In genomic region chr1:203805689-203806088, GRCh38 we compare ENCODE assay signal across 2 cellular contexts.
TF ChIP-seq lines count a peak whose summit lies in the region.

No MANE protein-coding gene starts in this region.

TF ChIP-seq in HEK293, 187 proteins besides CTCF, POLR2A, EP300 and RAD21:
- TF ChIP-seq ZNF677 (tag by site-specific recombination; IDR thresholded peaks at IDR 0.05) = peak; percentile 99
- TF ChIP-seq GFI1B (tag by site-specific recombination; IDR thresholded peaks at IDR 0.05) = no peak
- TF ChIP-seq HIC1 (tag by site-specific recombination; IDR thresholded peaks at IDR 0.05) = no peak
- TF ChIP-seq ZBTB10 (tag by site-specific recombination; IDR thresholded peaks at IDR 0.05) = no peak
- no peak for TF ChIP-seq ZBTB11 (tag by site-specific recombination; conservative IDR thresholded peaks at IDR 0.05; ENCODE audit: low read depth)
- no peak for TF ChIP-seq ZNF624 (tag by site-specific recombination; IDR thresholded peaks at IDR 0.05)
- TF ChIP-seq ZNF416 (tag by site-specific recombination; IDR thresholded peaks at IDR 0.05) = no peak

TF ChIP-seq in GM12878, 131 proteins besides CTCF, POLR2A, EP300 and RAD21:
- TF ChIP-seq FOXM1 (IDR thresholded peaks at IDR 0.05; ENCODE audit: low read depth, low read length) = no peak
- no peak for TF ChIP-seq HDAC6 (IDR thresholded peaks at IDR 0.05; ENCODE audit: unreplicated experiment)
- no peak for TF ChIP-seq TCF7 (IDR thresholded peaks at IDR 0.05; ENCODE audit: borderline replicate concordance)
- no peak for TF ChIP-seq EED (IDR thresholded peaks at IDR 0.05; ENCODE audit: low read depth)
- TF ChIP-seq CREB1 (IDR thresholded peaks at IDR 0.05; ENCODE audit: low read depth) = no peak
- TF ChIP-seq PML (IDR thresholded peaks at IDR 0.05; ENCODE audit: low read length) = no peak
- no peak for TF ChIP-seq CEBPB (IDR thresholded peaks at IDR 0.05; ENCODE audit: borderline replicate concordance in 1 of 2, low read depth in 2 of 2, low read length in 2 of 2)
- no peak for TF ChIP-seq NFXL1 (IDR thresholded peaks at IDR 0.05; ENCODE audit: borderline replicate concordance)
- no peak for TF ChIP-seq NFYA (IDR thresholded peaks at IDR 0.05; ENCODE audit: borderline replicate concordance, low read depth, low read length)
- no peak for TF ChIP-seq NRF1 (conservative IDR thresholded peaks at IDR 0.05; ENCODE audit: low read depth, low read length)
- no peak for TF ChIP-seq SIX5 (IDR thresholded peaks at IDR 0.05; ENCODE audit: low read depth, low read length, severe bottlenecking)
- TF ChIP-seq RBBP5 (conservative IDR thresholded peaks at IDR 0.05) = no peak
- no peak for TF ChIP-seq BMI1 (IDR thresholded peaks at IDR 0.05; ENCODE audit: borderline replicate concordance)
- no peak for TF ChIP-seq NR2F1 (conservative IDR thresholded peaks at IDR 0.05)
- TF ChIP-seq YY1 (IDR thresholded peaks at IDR 0.05; ENCODE audit: low read depth, low read length) = no peak
- no peak for TF ChIP-seq IKZF2 (IDR thresholded peaks at IDR 0.05)
- TF ChIP-seq MXI1 (IDR thresholded peaks at IDR 0.05; ENCODE audit: low read depth, low read length) = no peak
- no peak for TF ChIP-seq STAT3 (IDR thresholded peaks at IDR 0.05; ENCODE audit: low read depth, low read length)
- TF ChIP-seq E4F1 (IDR thresholded peaks at IDR 0.05; ENCODE audit: borderline replicate concordance, partially characterized antibody) = no peak
